Comparison of ENCODE assay signal across 8 cellular contexts in genomic region chr19:45693168-45693788, GRCh38. TPM values are rescaled to one million over a fixed set of nuclear protein-coding genes. Genes with fewer than 3 reads are reported as not detected.
A peak's percentile ranks its signal among the peaks of the same experiment; 100 is the strongest.
DNase-seq lines count a peak whose midpoint lies in the region; ATAC-seq and TF ChIP-seq lines count a peak whose summit lies in the region.

No MANE protein-coding gene starts in this region.

- no peaks in the 10 kb centered on the region for H3K9me3 ChIP-seq in iPS DF 6.9 (ENCODE audit: control insufficient read depth, insufficient read depth, low read length)
- no peaks in the 10 kb centered on the region for H3K9me3 ChIP-seq in sigmoid colon

- intact Hi-C loops in sigmoid colon (cut with DNase I): loop anchor here (2.0 to 10.0 kb wide), 4 partner anchors 38 to 268 kb away; partner anchors contain the start of genes DMWD, ERCC1 and FBXO46

- no CpG with 5 or more reads among the region's 20 CpGs for WGBS in iPS DF 6.9 (ENCODE audit: insufficient coverage, insufficient read length)
- 1% methylated on average over 20 of the region's 20 CpGs for WGBS in sigmoid colon, 2 donors

- H3K4me3 ChIP-seq in iPS DF 6.9 (ENCODE audit: low read length) (peak overlapping the region; percentile 75), sigmoid colon (peak overlapping the region; percentile 62 to 91 (median 82))

- ATAC-seq in GM21576 (IDR thresholded peaks at IDR 0.05; ENCODE audit: unreplicated experiment) (no peak), GM18505 (IDR thresholded peaks at IDR 0.05; ENCODE audit: unreplicated experiment) (no peak)

- DNase-seq in GDM1 (lab: John Stamatoyannopoulos, UW): peak; percentile 23
- DNase-seq in NAMALWA (ENCODE audit: low spot score): peak; percentile 81
- peak; percentile 49 to 70 (median 68) for DNase-seq in T-helper 2 cell
- DNase-seq in astrocyte of the hippocampus (ENCODE audit: low read depth, low spot score): peak; percentile 86
- no peak for DNase-seq in iPS DF 6.9 (ENCODE audit: low read depth, low spot score)
- peak; percentile 88 for DNase-seq in sigmoid colon

- no peaks in the 10 kb centered on the region; the same call in 1 of the 2 replicates for H3K4me1 ChIP-seq in iPS DF 6.9 (ENCODE audit: control insufficient read depth, insufficient read depth, low read length)
- peaks cover 0 to 24% (median 16%) of the 10 kb centered on the region in 4 donors for H3K4me1 ChIP-seq in sigmoid colon

- H3K36me3 ChIP-seq in iPS DF 6.9 (ENCODE audit: control insufficient read depth, insufficient read depth, low read length): peaks cover 16% of the 10 kb centered on the region
- peaks cover 1 to 23% (median 2%) of the 10 kb centered on the region in 4 donors for H3K36me3 ChIP-seq in sigmoid colon

- no peak for TF ChIP-seq EP300 in sigmoid colon (IDR thresholded peaks at IDR 0.05)

- H3K27ac ChIP-seq in iPS DF 6.9 (ENCODE audit: low read length) (no peak overlapping the region), sigmoid colon (peak overlapping the region; percentile 93 to 95 (median 94))

- H3K27me3 ChIP-seq in iPS DF 6.9 (ENCODE audit: control insufficient read depth, insufficient read depth, low read length): no peaks in the 10 kb centered on the region
- no peaks in the 10 kb centered on the region for H3K27me3 ChIP-seq in sigmoid colon

- peak; percentile 64 to 91 (median 82) for TF ChIP-seq CTCF in sigmoid colon (IDR thresholded peaks at IDR 0.05)

- TF ChIP-seq POLR2A in sigmoid colon (IDR thresholded peaks at IDR 0.05) (no peak), GM18505 (IDR thresholded peaks at IDR 0.05; ENCODE audit: borderline replicate concordance, extremely low read depth, insufficient read depth, insufficient read length) (no peak)

RNA-seq across cellular contexts. Expression of gene QPCTL, which starts 0.8 kb away (rescaled TPM):
- total RNA-seq in sigmoid colon: 1 to 10 TPM; 2.1 to 4.7 (median 3.4) TPM
- 1 to 10 TPM; 1.2 to 7.6 (median 1.6) TPM for polyA plus RNA-seq in sigmoid colon

RNA-seq across cellular contexts. Expression of gene SNRPD2, which starts 1.5 kb away (rescaled TPM):
- 100 to 1,000 TPM; 145 to 261 (median 242) TPM for total RNA-seq in sigmoid colon
- 100 to 1,000 TPM; 271 to 423 (median 382) TPM for polyA plus RNA-seq in sigmoid colon

RNA-seq across cellular contexts. Expression of gene GIPR, which starts 25.3 kb away (rescaled TPM):
- not detected for total RNA-seq in sigmoid colon
- 10 to 100 TPM in 1 of 3 donors, 1 to 10 TPM in 1, under 1 TPM in 1; 0.69 to 11.8 (median 3.6) TPM for polyA plus RNA-seq in sigmoid colon

RNA-seq across cellular contexts. Expression of gene FBXO46, which starts 37.4 kb away (rescaled TPM):
- total RNA-seq in sigmoid colon: 1 to 10 TPM; 7.1 to 9.7 (median 8.8) TPM
- polyA plus RNA-seq in sigmoid colon: 10 to 100 TPM in 2 of 3 donors, 1 to 10 TPM in 1; 9.5 to 16.5 (median 10.8) TPM

RNA-seq across cellular contexts. Expression of gene MEIOSIN, which starts 40.0 kb away (rescaled TPM):
- total RNA-seq in sigmoid colon: not detected
- polyA plus RNA-seq in sigmoid colon: not detected
